16 cellular contexts compared by ENCODE assay signal in genomic region chr5:138850854-138851253, GRCh38. TPM values are rescaled to one million over a fixed set of nuclear protein-coding genes. Genes with fewer than 3 reads are reported as not detected.
"Had no signal": no experiment of that assay in that cellular context is flagged by ENCODE, and none has a peak within 500 bp of the region (broad histone marks: within the 10 kb centered on the region; RNA-seq: fewer than 3 reads in every experiment).

No MANE protein-coding gene starts in this region.

- H3K4me3 Mint-ChIP-seq: activated CD4-positive, alpha-beta T cell treated with anti-CD3 and anti-CD28 coated beads, Interleukin-2, amount 10 ng/mL, durations not matched to agents 7 days and 5 days; activated naive CD8-positive, alpha-beta T cell treated with anti-CD3 and anti-CD28 coated beads, Interleukin-2, amount 10 ng/mL, durations not matched to agents 7 days and 5 days; mesothelial cell of epicardium; nephron progenitor cell; stimulated activated naive CD8-positive, alpha-beta T cell treated with anti-CD3 and anti-CD28 coated beads, Interleukin-15, amount 100 ng/mL, for 72 hours; T-helper 17 cell had no signal

- H3K4me1 ChIP-seq: prostate gland had no signal

- H3K9me3 Mint-ChIP-seq: activated CD4-positive, alpha-beta T cell treated with anti-CD3 and anti-CD28 coated beads, Interleukin-2, amount 10 ng/mL, durations not matched to agents 7 days and 5 days; activated naive CD8-positive, alpha-beta T cell treated with anti-CD3 and anti-CD28 coated beads, Interleukin-2, amount 10 ng/mL, durations not matched to agents 7 days and 5 days; mesothelial cell of epicardium; nephron progenitor cell; stimulated activated naive CD8-positive, alpha-beta T cell treated with anti-CD3 and anti-CD28 coated beads, Interleukin-15, amount 100 ng/mL, for 72 hours had no signal

- H3K36me3 ChIP-seq: prostate gland, right lobe of liver, upper lobe of left lung had no signal

- H3K27ac ChIP-seq: prostate gland, right lobe of liver, upper lobe of left lung had no signal

- H3K4me3 ChIP-seq: dorsolateral prefrontal cortex, prostate gland, right lobe of liver, upper lobe of left lung had no signal

- H3K27me3 ChIP-seq: dorsolateral prefrontal cortex, right lobe of liver, upper lobe of left lung had no signal

- H3K27me3 Mint-ChIP-seq: T-helper 17 cell had no signal

- H3K27ac Mint-ChIP-seq: activated CD4-positive, alpha-beta T cell treated with anti-CD3 and anti-CD28 coated beads, Interleukin-2, amount 10 ng/mL, durations not matched to agents 7 days and 5 days; activated naive CD8-positive, alpha-beta T cell treated with anti-CD3 and anti-CD28 coated beads, Interleukin-2, amount 10 ng/mL, durations not matched to agents 7 days and 5 days; mesothelial cell of epicardium; nephron progenitor cell; T-helper 17 cell had no signal

- H3K9me3 ChIP-seq: prostate gland, right lobe of liver, upper lobe of left lung had no signal

- ATAC-seq: stimulated activated naive CD8-positive, alpha-beta T cell treated with anti-CD3 and anti-CD28 coated beads, Interleukin-15, amount 100 ng/mL, for 72 hours; T-helper 17 cell had no signal

- DNase-seq: activated CD4-positive, alpha-beta T cell treated with anti-CD3 and anti-CD28 coated beads, Interleukin-2, amount 10 ng/mL, durations not matched to agents 7 days and 5 days; activated CD4-positive, CD25-positive, alpha-beta regulatory T cell; activated naive CD4-positive, alpha-beta T cell; activated naive CD8-positive, alpha-beta T cell treated with anti-CD3 and anti-CD28 coated beads, Interleukin-2, amount 10 ng/mL, durations not matched to agents 7 days and 5 days; cerebellar nuclear complex; dorsolateral prefrontal cortex; head of caudate nucleus; nephron progenitor cell; right lobe of liver; stimulated activated CD4-positive, alpha-beta T cell treated with anti-CD3 and anti-CD28 coated beads, Interleukin-1b, Interleukin-23, amount 100 ng/mL, for 48 hours; stimulated activated naive CD8-positive, alpha-beta T cell treated with anti-CD3 and anti-CD28 coated beads, Interleukin-15, amount 100 ng/mL, for 72 hours; T-helper 17 cell; upper lobe of left lung had no signal

- H3K36me3 Mint-ChIP-seq: activated naive CD8-positive, alpha-beta T cell treated with anti-CD3 and anti-CD28 coated beads, Interleukin-2, amount 10 ng/mL, durations not matched to agents 7 days and 5 days had no signal

RNA-seq across cellular contexts. Expression of gene LRRTM2, which starts 24.3 kb away (rescaled TPM):
- total RNA-seq: activated CD4-positive, alpha-beta T cell treated with anti-CD3 and anti-CD28 coated beads, Interleukin-2, amount 10 ng/mL, durations not matched to agents 7 days and 5 days; activated CD8-positive, alpha-beta memory T cell treated with anti-CD3 and anti-CD28 coated beads for 36 hours; prostate gland had no signal
